In genomic region chr19:38362076-38362945, GRCh38 we compare ENCODE assay signal across 8 cellular contexts. TPM values are rescaled to one million over a fixed set of nuclear protein-coding genes. Genes with fewer than 3 reads are reported as not detected.
DNase-seq lines count a peak whose midpoint lies in the region; ATAC-seq and TF ChIP-seq lines count a peak whose summit lies in the region.

No MANE protein-coding gene starts in this region.

- ATAC-seq in HG02852 (IDR thresholded peaks at IDR 0.05; ENCODE audit: unreplicated experiment): peak; percentile 47

- H3K4me3 ChIP-seq in epithelial cell of proximal tubule (ENCODE audit: low read depth, low read length): peak overlapping the region; percentile 57

- DNase-seq in D341Med (ENCODE audit: low spot score) (peak; percentile 82), NCI-H82 (lab: John Stamatoyannopoulos, UW) (peak; percentile 92), epithelial cell of proximal tubule (ENCODE audit: low read depth) (no peak), myocyte (ENCODE audit: low read depth) (peak; percentile 55), putamen (ENCODE audit: low spot score) (no peak)
- peak; percentile 61 for DNase-seq in activated CD8-positive, alpha-beta memory T cell treated with anti-CD3 and anti-CD28 coated beads, Interleukin-2, amount 50 U/mL, for 4 hours
- peak; percentile 64 to 87 for DNase-seq in stimulated activated CD8-positive, alpha-beta memory T cell treated with anti-CD3 and anti-CD28 coated beads, Interleukin-7, amount 100 ng/mL, for 48 hours (ENCODE audit: extremely low read depth in 1 of 2, low read depth in 1 of 2)

- TF ChIP-seq CTCF in epithelial cell of proximal tubule (conservative IDR thresholded peaks at IDR 0.05; ENCODE audit: low read depth, low read length): no peak

RNA-seq across cellular contexts. Expression of gene PSMD8, which starts 12.1 kb away (rescaled TPM):
- total RNA-seq in epithelial cell of proximal tubule: 227 and 369 TPM in 2 replicates
- 391 and 475 TPM in 2 replicates for total RNA-seq in myocyte
- polyA plus RNA-seq in myocyte (2012): 391 TPM

RNA-seq across cellular contexts. Expression of gene GGN, which starts 25.5 kb away (rescaled TPM):
- total RNA-seq in epithelial cell of proximal tubule: 0.87 and 1.8 TPM in 2 replicates
- 0.36 and 0.59 TPM in 2 replicates for total RNA-seq in myocyte
- polyA plus RNA-seq in myocyte (2012): 1.6 TPM

RNA-seq across cellular contexts. Expression of gene SPRED3, which starts 26.2 kb away (rescaled TPM):
- total RNA-seq in epithelial cell of proximal tubule (2.8 and 5.2 TPM in 2 replicates), myocyte (0.83 and 1.5 TPM in 2 replicates)
- polyA plus RNA-seq in myocyte (2012): 4.8 TPM

RNA-seq across cellular contexts. Expression of gene CATSPERG, which starts 26.7 kb away (rescaled TPM):
- total RNA-seq in epithelial cell of proximal tubule: 0.51 and 1.2 TPM in 2 replicates
- total RNA-seq in myocyte: 0.78 and 1.1 TPM in 2 replicates
- 2.8 TPM for polyA plus RNA-seq in myocyte (2012)

RNA-seq across cellular contexts. Expression of gene FAM98C, which starts 40.6 kb away (rescaled TPM):
- total RNA-seq in epithelial cell of proximal tubule (13.2 and 37.1 TPM in 2 replicates), myocyte (11.7 and 11.8 TPM in 2 replicates)
- polyA plus RNA-seq in myocyte (2012): 20.3 TPM

Comparison
In these comparisons a context has a peak if more than half of its experiments do, and no peak if none do; other contexts are left out.
1. DNase-seq: peak in D341Med (single experiment), NCI-H82 (single experiment), activated CD8-positive, alpha-beta memory T cell treated with anti-CD3 and anti-CD28 coated beads, Interleukin-2, amount 50 U/mL, for 4 hours (single experiment), myocyte (single experiment) and stimulated activated CD8-positive, alpha-beta memory T cell treated with anti-CD3 and anti-CD28 coated beads, Interleukin-7, amount 100 ng/mL, for 48 hours (2 of 2); none in epithelial cell of proximal tubule (single experiment) and putamen (single experiment).